9 cellular contexts compared by ENCODE assay signal in genomic region chr1:8031176-8031785, GRCh38. TPM values are rescaled to one million over a fixed set of nuclear protein-coding genes. Genes with fewer than 3 reads are reported as not detected.
DNase-seq lines count a peak whose midpoint lies in the region; ATAC-seq, FAIRE-seq and TF ChIP-seq lines count a peak whose summit lies in the region.
"Had no signal": no experiment of that assay in that cellular context is flagged by ENCODE, and none has a peak within 500 bp of the region (broad histone marks: within the 10 kb centered on the region; RNA-seq: fewer than 3 reads in every experiment).

No MANE protein-coding gene starts in this region.

- intact Hi-C loops in HepG2 (cut with micrococcal nuclease; ENCODE audit: unreplicated experiment) = loop anchor here (1.0 kb wide), 1 partner anchor 283 kb away; no protein-coding TSS in a partner anchor

- H3K4me2 ChIP-seq in HepG2 (ENCODE audit: low read depth, low read length) = no peak overlapping the region

- no peak overlapping the region for H3K9ac ChIP-seq in HepG2 (ENCODE audit: insufficient read depth, low read depth, low read length)

- TF ChIP-seq POLR2A in HepG2 (IDR thresholded peaks at IDR 0.05; ENCODE audit: insufficient read depth in 1 of 2, low read depth in 2 of 2, low read length in 2 of 2) = no peak

- TF ChIP-seq CTCF in HepG2 (CRISPR knock-in tag; IDR thresholded peaks at IDR 0.05) = peak; percentile 40

- no peak overlapping the region for H2AFZ ChIP-seq in HepG2 (ENCODE audit: low read length)

- no peaks in the 10 kb centered on the region for H4K20me1 ChIP-seq in HepG2 (ENCODE audit: insufficient read depth, low read length)

- no peak for TF ChIP-seq EP300 in HepG2 (IDR thresholded peaks at IDR 0.05; ENCODE audit: low read depth in 2 of 2, low read length in 2 of 2)
- no peak for TF ChIP-seq EP300 in HepG2 (CRISPR knock-in tag; IDR thresholded peaks at IDR 0.05; ENCODE audit: borderline replicate concordance)

- TF ChIP-seq RAD21 in HepG2 (CRISPR knock-in tag; IDR thresholded peaks at IDR 0.05) = no peak

- peak; percentile 49 for DNase-seq in NCI-H2171 treated with DMSO at 0.1 percent for 48 hours (lab: John Stamatoyannopoulos, UW)
- DNase-seq in NCI-H2171 (lab: John Stamatoyannopoulos, UW) = no peak
- peak; percentile 9 for DNase-seq in MV-4-11 (lab: John Stamatoyannopoulos, UW)
- DNase-seq in amniotic epithelial cell (ENCODE audit: low read depth) = peak; percentile 67
- no peak for DNase-seq in HepG2 (ENCODE audit: low spot score)
- DNase-seq in NK-92 (lab: John Stamatoyannopoulos, UW; ENCODE audit: unreplicated experiment) = no peak
- DNase-seq in hypothalamus (lab: John Stamatoyannopoulos, UW) = no peak

- no peaks in the 10 kb centered on the region for H3K36me3 ChIP-seq in HepG2 (replicated peaks in 1 of 2; ENCODE audit: control insufficient read depth in 1 of 2, insufficient read depth in 2 of 2, low read length in 2 of 2)

- WGBS in HepG2 (ENCODE audit: low lambda C conversion rate) = 88% methylated on average over 9 of the region's 9 CpGs

- H3K27me3 ChIP-seq in HepG2 (ENCODE audit: control insufficient read depth in 1 of 2, insufficient read depth in 2 of 2, low read length in 2 of 2) = peaks cover 0 to 5% of the 10 kb centered on the region in 2 experiments; a peak in 1 of 5 replicates

- BruUV-seq in HepG2 (replicated peaks; lab: Mats Ljungman, UMichigan) = no TSS peak

- ATAC-seq in HepG2 = no peak
- ATAC-seq in HG03159 (IDR thresholded peaks at IDR 0.05; ENCODE audit: unreplicated experiment) = no peak
- ATAC-seq: naive thymus-derived CD8-positive, alpha-beta T cell had no signal

- CTCF ChIA-PET in HepG2 (lab: Yijun Ruan, JAX; ENCODE audit: low intra/inter-chr PET ratio, low total read pairs) = interaction anchor here (2.6 kb wide), 1 partner anchor 283 kb away, joined by 14 read pairs; no protein-coding TSS in a partner anchor

- peaks cover 22% of the 10 kb centered on the region for H3K79me2 ChIP-seq in HepG2 (ENCODE audit: insufficient read depth, low read length)

- no peak overlapping the region for H3K4me3 ChIP-seq in HepG2 (replicated peaks in 1 of 3; ENCODE audit: insufficient read depth in 1 of 3, low read depth in 2 of 3, low read length in 3 of 3)

- H3K27ac ChIP-seq in HepG2 (ENCODE audit: extremely low read length, insufficient read depth, low read length) = no peak overlapping the region

- POLR2A ChIA-PET in HepG2 (lab: Yijun Ruan, JAX) = interaction anchor here (1.3 to 2.1 kb wide), 3 partner anchors 9 to 123 kb away, joined by 3 to 7 read pairs (median 4); no protein-coding TSS in a partner anchor

- in situ Hi-C loops in HepG2 (cut with HindIII; ENCODE audit: extremely low pct_ligation_motif_present, low pct_unique_long_range_greater_than_20kb) = loop anchor here (25.0 kb wide), 1 partner anchor 106 kb away; no protein-coding TSS in a partner anchor

- FAIRE-seq in HepG2 (lab: Jason Lieb, UNC) = no peak

- no peaks in the 10 kb centered on the region for H3K9me3 ChIP-seq in HepG2 (ENCODE audit: low read length)

- peaks cover 49% of the 10 kb centered on the region for H3K4me1 ChIP-seq in HepG2 (ENCODE audit: insufficient read depth, low read length)

TF ChIP-seq in HepG2, 621 proteins besides CTCF, POLR2A, EP300 and RAD21:
- TF ChIP-seq ZNF883 (CRISPR knock-in tag; IDR thresholded peaks at IDR 0.05; ENCODE audit: not compliant biosample characterization) = no peak
- TF ChIP-seq RCOR2 (CRISPR knock-in tag; IDR thresholded peaks at IDR 0.05) = 0 out of 2 replicates have a peak, but pooled peaks have one; percentile 31
- TF ChIP-seq IRF9 (CRISPR knock-in tag; IDR thresholded peaks at IDR 0.05; ENCODE audit: borderline replicate concordance) = no peak
- TF ChIP-seq STAG1 (CRISPR knock-in tag; IDR thresholded peaks at IDR 0.05) = peak; percentile 62
- no peak for TF ChIP-seq HNRNPK (IDR thresholded peaks at IDR 0.05; ENCODE audit: low read depth, low read length, poor library complexity, severe bottlenecking)
- TF ChIP-seq HNF1A (IDR thresholded peaks at IDR 0.05; ENCODE audit: low read depth) = no peak
- no peak for TF ChIP-seq HNF1A (CRISPR knock-in tag; IDR thresholded peaks at IDR 0.05; ENCODE audit: borderline replicate concordance)
- TF ChIP-seq ZFP90 (CRISPR knock-in tag; IDR thresholded peaks at IDR 0.05; ENCODE audit: borderline replicate concordance) = no peak
- TF ChIP-seq MIXL1 (CRISPR knock-in tag; IDR thresholded peaks at IDR 0.05) = 0 out of 2 replicates have a peak, but pooled peaks have one; percentile 43
- peak; percentile 48; the same call in 1 of the 2 replicates for TF ChIP-seq SMC3 (IDR thresholded peaks at IDR 0.05; ENCODE audit: low read length)

RNA-seq across cellular contexts. Expression of gene ERRFI1, which starts 5.2 kb away (rescaled TPM):
- 84.4 and 99.5 TPM in 2 replicates for total RNA-seq in HepG2 (2016; rRNA removed; fragmentation: Illumina TruSeq; extraction: Trizol)
- 16.2 and 17.9 TPM in 2 replicates for total RNA-seq in HepG2 (2016; cell fraction: cytosol; rRNA removed; fragmentation: Illumina TruSeq; extraction: Trizol; ENCODE audit: low read depth)
- total RNA-seq in HepG2 (2016; cell fraction: insoluble cytoplasmic fraction; rRNA removed; fragmentation: Illumina TruSeq; extraction: Trizol) = 83.4 and 92.6 TPM in 2 replicates
- 72.5 and 74.8 TPM in 2 replicates for total RNA-seq in HepG2 (2016; cell fraction: membrane; rRNA removed; fragmentation: Illumina TruSeq; extraction: Trizol)
- 61.8 and 73.3 TPM in 2 replicates for total RNA-seq in HepG2 (2016; cell fraction: nucleus; rRNA removed; fragmentation: Illumina TruSeq; extraction: Trizol)
- 634 and 753 TPM in 2 replicates for polyA plus RNA-seq in HepG2 (2011; rRNA removed)
- polyA plus RNA-seq in HepG2 (2011; cell fraction: cytosol; rRNA removed) = 492 and 608 TPM in 2 replicates
- polyA plus RNA-seq in HepG2 (2011; cell fraction: nucleus; rRNA removed) = 300 and 467 TPM in 2 replicates
- polyA plus RNA-seq in HepG2 (2012) = 335 and 494 TPM in 2 replicates
- 8.7 and 10.5 TPM in 2 replicates for polyA plus RNA-seq in HepG2 (2016; cell fraction: cytosol; fragmentation: Illumina TruSeq; extraction: Trizol; ENCODE audit: low read depth)
- 102 and 107 TPM in 2 replicates for polyA plus RNA-seq in HepG2 (2016; cell fraction: insoluble cytoplasmic fraction; fragmentation: Illumina TruSeq; extraction: Trizol; ENCODE audit: low read depth)
- 41.9 and 45.1 TPM in 2 replicates for polyA plus RNA-seq in HepG2 (2016; cell fraction: membrane; fragmentation: Illumina TruSeq; extraction: Trizol; ENCODE audit: low read depth)
- polyA plus RNA-seq in HepG2 (2016; cell fraction: nucleus; fragmentation: Illumina TruSeq; extraction: Trizol; ENCODE audit: insufficient read depth, low read depth) = 110 and 117 TPM in 2 replicates
- 6.9 and 217 TPM in 2 replicates for polyA minus RNA-seq in HepG2 (2011; rRNA and poly(A)+ RNA removed; ENCODE audit: low replicate concordance)
- polyA minus RNA-seq in HepG2 (2011; cell fraction: cytosol; rRNA and poly(A)+ RNA removed) = 288 and 291 TPM in 2 replicates
- polyA minus RNA-seq in HepG2 (2011; cell fraction: nucleus; rRNA and poly(A)+ RNA removed) = 228 and 458 TPM in 2 replicates

Comparison
In these comparisons a context has a peak if more than half of its experiments do, and no peak if none do; other contexts are left out.
1. DNase-seq: peak in NCI-H2171 treated with DMSO at 0.1 percent for 48 hours (single experiment), MV-4-11 (single experiment) and amniotic epithelial cell (single experiment); none in NCI-H2171 (single experiment), HepG2 (single experiment), NK-92 (single experiment) and hypothalamus (0 of 51).